Comparison of ENCODE assay signal across 24 cellular contexts in genomic region chrX:109553862-109554261, GRCh38. TPM values are rescaled to one million over a fixed set of nuclear protein-coding genes. Genes with fewer than 3 reads are reported as not detected.
DNase-seq lines count a peak whose midpoint lies in the region; FAIRE-seq and TF ChIP-seq lines count a peak whose summit lies in the region.
"Had no signal": no experiment of that assay in that cellular context is flagged by ENCODE, and none has a peak within 500 bp of the region (broad histone marks: within the 10 kb centered on the region; RNA-seq: fewer than 3 reads in every experiment).

No MANE protein-coding gene starts in this region.

- no peaks in the 10 kb centered on the region for H3K9me3 Mint-ChIP-seq in activated T-cell treated with anti-CD3 and anti-CD28 coated beads, Interleukin-2, amount 50 U/mL, for 24 hours
- H3K9me3 Mint-ChIP-seq: CD4-positive, alpha-beta T cell had no signal

- H3K4me1 Mint-ChIP-seq in activated T-cell treated with anti-CD3 and anti-CD28 coated beads, Interleukin-2, amount 50 U/mL, for 24 hours (ENCODE audit: low read depth) = no peaks in the 10 kb centered on the region
- H3K4me1 Mint-ChIP-seq: CD8-positive, alpha-beta memory T cell had no signal

- H3K79me2 ChIP-seq in GM23248 (ENCODE audit: insufficient read depth) = no peaks in the 10 kb centered on the region

- in situ Hi-C loops in GM23248 (cut with MboI) = no loop called here

- peak; percentile 9 for FAIRE-seq in GM12891 (lab: Jason Lieb, UNC)
- FAIRE-seq in colon (lab: Jason Lieb, UNC) = peak; percentile 90
- FAIRE-seq: D721Med, G401.6, GM18507, H54 had no signal

- H2AFZ ChIP-seq in GM23248 = no peak overlapping the region

- H3K4me3 ChIP-seq in GM23248 = no peak overlapping the region
- H3K4me3 ChIP-seq: A549; BLaER1 treated with 17β-estradiol and CSF1 and Interleukin-3, amounts not matched to agents 10 nM and 100 nM; HAP-1 had no signal

- no peaks in the 10 kb centered on the region for H3K36me3 Mint-ChIP-seq in activated T-cell treated with anti-CD3 and anti-CD28 coated beads, Interleukin-2, amount 50 U/mL, for 24 hours (ENCODE audit: low read depth)
- H3K36me3 Mint-ChIP-seq: CD14-positive monocyte; CD8-positive, alpha-beta memory T cell had no signal

- H3K9me2 ChIP-seq in GM23248 (ENCODE audit: insufficient read depth) = no peaks in the 10 kb centered on the region

- WGBS in GM23248 (ENCODE audit: low coverage in 1 of 2, low lambda C conversion rate in 2 of 2, missing lambda C conversion rate in 2 of 2), 2 experiments = 5 to 14% methylated on average over 1 of the region's 1 CpG

- H3K9me3 ChIP-seq in GM23248 (ENCODE audit: low read depth) = no peaks in the 10 kb centered on the region
- H3K9me3 ChIP-seq: A549, BE2C, HAP-1 had no signal

- no peak overlapping the region for H3K9ac ChIP-seq in GM23248
- H3K9ac ChIP-seq: BLaER1 treated with 17β-estradiol and CSF1 and Interleukin-3, amounts not matched to agents 10 nM and 100 nM had no signal

- no peak overlapping the region for H3K4me3 Mint-ChIP-seq in activated T-cell treated with anti-CD3 and anti-CD28 coated beads, Interleukin-2, amount 50 U/mL, for 24 hours
- H3K4me3 Mint-ChIP-seq: CD14-positive monocyte; CD4-positive, alpha-beta T cell; CD8-positive, alpha-beta memory T cell had no signal

- DNase-seq in GM12891 (ENCODE audit: insufficient read length, low spot score) (no peak), MV-4-11 (lab: John Stamatoyannopoulos, UW) (peak; percentile 4), OCI-M2 (lab: John Stamatoyannopoulos, UW; ENCODE audit: unreplicated experiment) (peak; percentile 1), GM23248 (no peak), NCI-H446 treated with DMSO at 0.1 percent for 48 hours (lab: John Stamatoyannopoulos, UW) (no peak)
- DNase-seq in activated T-cell treated with anti-CD3 and anti-CD28 coated beads, Interleukin-2, amount 50 U/mL, for 24 hours = no peak
- DNase-seq: 8988T; ACHN; AML-193; BE2C; CD4-positive, alpha-beta T cell; CD8-positive, alpha-beta memory T cell; DMS 273 treated with DMSO at 0.1 percent for 48 hours; DND-41; GOT3 had no signal

- H3K36me3 ChIP-seq in GM23248 (ENCODE audit: low read depth) = no peaks in the 10 kb centered on the region
- H3K36me3 ChIP-seq: BE2C; BLaER1 treated with 17β-estradiol and CSF1 and Interleukin-3, amounts not matched to agents 10 nM and 100 nM; HAP-1 had no signal

- H3K4me1 ChIP-seq in GM23248 (ENCODE audit: insufficient read depth) = no peaks in the 10 kb centered on the region
- H3K4me1 ChIP-seq: A549; BE2C; BLaER1 treated with 17β-estradiol and CSF1 and Interleukin-3, amounts not matched to agents 10 nM and 100 nM; HAP-1 had no signal

- no peak overlapping the region for H3K27ac Mint-ChIP-seq in activated T-cell treated with anti-CD3 and anti-CD28 coated beads, Interleukin-2, amount 50 U/mL, for 24 hours
- H3K27ac Mint-ChIP-seq: CD14-positive monocyte; CD4-positive, alpha-beta T cell had no signal

- H3F3A ChIP-seq in GM23248 (ENCODE audit: insufficient read depth) = no peaks in the 10 kb centered on the region

- H3K27me3 Mint-ChIP-seq in activated T-cell treated with anti-CD3 and anti-CD28 coated beads, Interleukin-2, amount 50 U/mL, for 24 hours = peaks cover 58% of the 10 kb centered on the region

- H3K27ac ChIP-seq in GM23248 = no peak overlapping the region
- H3K27ac ChIP-seq: A549; BLaER1 treated with 17β-estradiol and CSF1 and Interleukin-3, amounts not matched to agents 10 nM and 100 nM had no signal

- no peaks in the 10 kb centered on the region for H4K20me1 ChIP-seq in GM23248 (ENCODE audit: insufficient read depth)
- H4K20me1 ChIP-seq: BLaER1 treated with 17β-estradiol and CSF1 and Interleukin-3, amounts not matched to agents 10 nM and 100 nM had no signal

- no peak for TF ChIP-seq POLR2A in GM12891 (IDR thresholded peaks at IDR 0.05; ENCODE audit: low read depth, low read length)

- no peak overlapping the region for H3K4me2 ChIP-seq in GM23248 (ENCODE audit: unreplicated experiment)
- H3K4me2 ChIP-seq: A549; BLaER1 treated with 17β-estradiol and CSF1 and Interleukin-3, amounts not matched to agents 10 nM and 100 nM had no signal

- H3K27me3 ChIP-seq in GM23248 (replicated peaks; ENCODE audit: insufficient read depth) = no peaks in the 10 kb centered on the region
- H3K27me3 ChIP-seq: BE2C had no signal

TF ChIP-seq in GM12891, 5 proteins besides CTCF, POLR2A, EP300 and RAD21:
- no peak for TF ChIP-seq POU2F2 (IDR thresholded peaks at IDR 0.05; ENCODE audit: low read depth, low read length)
- TF ChIP-seq PAX5 (IDR thresholded peaks at IDR 0.05; ENCODE audit: insufficient read depth, low read length, severe bottlenecking) = no peak
- TF ChIP-seq POLR2AphosphoS5 (IDR thresholded peaks at IDR 0.05; ENCODE audit: low read depth, low read length) = no peak
- TF ChIP-seq TAF1 (IDR thresholded peaks at IDR 0.05; ENCODE audit: low read depth, low read length) = no peak
- TF ChIP-seq SPI1 (IDR thresholded peaks at IDR 0.05; ENCODE audit: low read depth, low read length) = no peak

RNA-seq across cellular contexts. Expression of gene NXT2, which starts 17.2 kb away (rescaled TPM):
- 11.1 TPM for polyA plus RNA-seq in GM12891 (2012; ENCODE audit: low read depth, missing spikeins)
- 9.5 and 11.5 TPM in 2 replicates for total RNA-seq in GM23248 (2014; rRNA removed; shearing (Covaris generic))
- 5.9 and 6.9 TPM in 2 replicates for polyA plus RNA-seq in GM23248 (2016; fragmentation: Nextera tagmentation; extraction: Ambion mirVana)

Comparison
In these comparisons a context has a peak if more than half of its experiments do, and no peak if none do; other contexts are left out.
1. DNase-seq: peak in MV-4-11 (single experiment) and OCI-M2 (single experiment); none in GM12891 (single experiment), activated T-cell treated with anti-CD3 and anti-CD28 coated beads, Interleukin-2, amount 50 U/mL, for 24 hours (single experiment), GM23248 (single experiment) and NCI-H446 treated with DMSO at 0.1 percent for 48 hours (single experiment).